Comparison of ENCODE assay signal across 8 cellular contexts in the genomic region with DNA sequence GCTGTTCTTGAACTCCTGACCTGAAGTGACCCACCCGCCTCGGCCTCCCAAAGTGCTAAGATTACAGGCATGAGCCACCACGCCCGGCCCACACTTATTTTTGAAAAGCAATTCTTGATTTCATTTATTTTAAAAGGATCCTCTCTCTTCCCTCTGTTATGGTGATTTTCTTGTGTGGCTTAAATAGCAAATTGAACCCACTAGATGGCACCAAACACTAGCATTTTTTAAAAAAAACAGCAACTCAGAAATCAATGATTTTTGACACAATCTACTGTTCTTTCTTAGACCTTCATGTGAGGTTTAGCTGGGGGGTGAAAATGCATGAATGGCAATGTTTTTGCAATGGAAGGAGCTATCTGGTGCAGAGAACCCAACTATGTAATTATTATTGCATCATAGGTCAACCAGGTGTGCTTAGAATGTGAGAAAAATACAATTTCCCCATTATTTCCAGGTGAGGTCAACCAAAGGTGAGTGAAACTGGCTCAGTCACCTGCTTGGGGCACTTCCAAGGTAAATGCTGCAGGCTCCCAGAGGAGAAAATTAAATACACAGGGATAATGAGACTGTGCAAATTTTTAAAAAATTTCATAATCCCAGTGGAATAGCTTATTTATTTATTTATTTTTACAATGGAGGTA.
DNase-seq lines count a peak whose midpoint lies in the region; ATAC-seq, FAIRE-seq and TF ChIP-seq lines count a peak whose summit lies in the region.

No MANE protein-coding gene starts in this region.

- TF ChIP-seq CTCF in heart right ventricle (IDR thresholded peaks at IDR 0.05) = peak in 5 of 9 donors; percentile 15 to 41 (median 26)
- TF ChIP-seq CTCF in epithelial cell of proximal tubule (conservative IDR thresholded peaks at IDR 0.05; ENCODE audit: low read depth, low read length) = peak; percentile 41

- DNase-seq in heart right ventricle (no peak), Right ventricle myocardium superior (no peak), NCI-H526 treated with DMSO at 0.1 percent for 48 hours (lab: John Stamatoyannopoulos, UW) (peak; percentile 16), epithelial cell of proximal tubule (ENCODE audit: low read depth) (no peak), urothelium cell line (ENCODE audit: low spot score) (peak; percentile 2), NCI-H1436 (lab: John Stamatoyannopoulos, UW) (no peak)
- no peak for DNase-seq in activated CD4-positive, CD25-positive, alpha-beta regulatory T cell (lab: John Stamatoyannopoulos, UW)

- ATAC-seq in heart right ventricle (no peak), Right ventricle myocardium superior (ENCODE audit: poor library complexity) (no peak), GM18873 (IDR thresholded peaks at IDR 0.05; ENCODE audit: low FRiP score, unreplicated experiment) (no peak)

- H3K4me1 ChIP-seq in heart right ventricle = no peaks in the 10 kb centered on the region

- H3K4me3 ChIP-seq in heart right ventricle (no peak overlapping the region), epithelial cell of proximal tubule (ENCODE audit: low read depth, low read length) (no peak overlapping the region)

- no peak for FAIRE-seq in urothelium cell line (lab: Jason Lieb, UNC)

- WGBS in heart right ventricle, 2 donors = 7 to 25% methylated on average over 4 of the region's 4 CpGs

- H3K27me3 ChIP-seq in heart right ventricle = no peaks in the 10 kb centered on the region

- no peak overlapping the region for H3K27ac ChIP-seq in heart right ventricle

- intact Hi-C loops in heart right ventricle (cut with DNase I) = no loop called here
- intact Hi-C loops in Right ventricle myocardium superior (cut with DNase I) = no loop called here

- H3K36me3 ChIP-seq in heart right ventricle = no peaks in the 10 kb centered on the region

- peaks cover 0 to 6% (median 0%) of the 10 kb centered on the region in 11 donors for H3K9me3 ChIP-seq in heart right ventricle

Comparison
In these comparisons a context has a peak if more than half of its experiments do, and no peak if none do; other contexts are left out.
1. DNase-seq: peak in NCI-H526 treated with DMSO at 0.1 percent for 48 hours (single experiment) and urothelium cell line (single experiment); none in heart right ventricle (0 of 2), Right ventricle myocardium superior (single experiment), epithelial cell of proximal tubule (single experiment), activated CD4-positive, CD25-positive, alpha-beta regulatory T cell (0 of 4) and NCI-H1436 (single experiment).